ENCODE assay signal across 12 cellular contexts in genomic region chr15:51782357-51782896, GRCh38. TPM values are rescaled to one million over a fixed set of nuclear protein-coding genes. Genes with fewer than 3 reads are reported as not detected.
DNase-seq lines count a peak whose midpoint lies in the region; ATAC-seq and TF ChIP-seq lines count a peak whose summit lies in the region.
"Had no signal": no experiment of that assay in that cellular context is flagged by ENCODE, and none has a peak within 500 bp of the region (broad histone marks: within the 10 kb centered on the region; RNA-seq: fewer than 3 reads in every experiment).

No MANE protein-coding gene starts in this region.

- peak; percentile 36; the same call in 2 of the 3 replicates for TF ChIP-seq CTCF in GM12872 (IDR thresholded peaks at IDR 0.05; ENCODE audit: insufficient read depth, low read depth, low read length)
- TF ChIP-seq CTCF in LNCaP clone FGC (IDR thresholded peaks at IDR 0.05; ENCODE audit: control insufficient read depth, extremely low read depth, insufficient read depth): peak; percentile 38; the same call in 1 of the 2 replicates
- peak; percentile 35 for TF ChIP-seq CTCF in astrocyte of the spinal cord (IDR thresholded peaks at IDR 0.05; ENCODE audit: low read depth, low read length)
- TF ChIP-seq CTCF in lower lobe of right lung (IDR thresholded peaks at IDR 0.05): peak; percentile 38

- DNase-seq in LNCaP clone FGC (ENCODE audit: low read depth): no peak
- DNase-seq in astrocyte of the spinal cord (ENCODE audit: low read depth, low spot score): no peak
- no peak for DNase-seq in lower lobe of right lung
- DNase-seq in A172 (ENCODE audit: low spot score): no peak
- DNase-seq in SKM-1 (lab: John Stamatoyannopoulos, UW; ENCODE audit: unreplicated experiment): no peak
- DNase-seq in NCI-H2107 treated with DMSO at 0.1 percent for 48 hours (lab: John Stamatoyannopoulos, UW; ENCODE audit: unreplicated experiment): no peak
- DNase-seq: activated CD8-positive, alpha-beta memory T cell treated with anti-CD3 and anti-CD28 coated beads, Interleukin-2, amount 50 U/mL, for 48 hours; left cardiac atrium had no signal

- peaks cover 35% of the 10 kb centered on the region for H3K36me3 ChIP-seq in lower lobe of right lung
- H3K36me3 ChIP-seq: SJSA1 had no signal

- in situ Hi-C loops in astrocyte of the spinal cord (cut with HindIII; ENCODE audit: low sequenced_read_pairs): no loop called here

- H3K27me3 ChIP-seq in lower lobe of right lung (ENCODE audit: low read depth): no peaks in the 10 kb centered on the region
- H3K27me3 ChIP-seq: SJSA1 had no signal

- no peaks in the 10 kb centered on the region for H3K9me3 ChIP-seq in lower lobe of right lung
- H3K9me3 ChIP-seq: SJSA1 had no signal

- ATAC-seq in lower lobe of right lung: peak in 1 of 2 donors; percentile 55
- ATAC-seq in GM19324 (IDR thresholded peaks at IDR 0.05; ENCODE audit: low FRiP score, unreplicated experiment): no peak
- ATAC-seq: left cardiac atrium had no signal

- no peaks in the 10 kb centered on the region for H3K4me1 ChIP-seq in lower lobe of right lung

- intact Hi-C loops in lower lobe of right lung (cut with DNase I): no loop called here

- no peak overlapping the region for H3K4me3 ChIP-seq in LNCaP clone FGC (ENCODE audit: low read depth, low read length)
- no peak overlapping the region for H3K4me3 ChIP-seq in astrocyte of the spinal cord (ENCODE audit: low read depth, low read length)
- H3K4me3 ChIP-seq in lower lobe of right lung: no peak overlapping the region
- H3K4me3 ChIP-seq: SJSA1, smooth muscle cell had no signal

- no peak overlapping the region for H3K27ac ChIP-seq in lower lobe of right lung
- H3K27ac ChIP-seq: SJSA1 had no signal

RNA-seq across cellular contexts. Expression of gene TMOD2, which starts 31.0 kb away (rescaled TPM):
- total RNA-seq in lower lobe of right lung: 14.7 TPM
- 7.0 and 7.9 TPM in 2 replicates for total RNA-seq in A172 (2014; rRNA removed; shearing (Covaris generic))

RNA-seq across cellular contexts. Expression of gene LYSMD2, which starts 45.0 kb away (rescaled TPM):
- 22.2 TPM for total RNA-seq in lower lobe of right lung
- total RNA-seq in A172 (2014; rRNA removed; shearing (Covaris generic)): 25.9 and 27.3 TPM in 2 replicates

RNA-seq across cellular contexts. Expression of gene TMOD3, which starts 47.0 kb away (rescaled TPM):
- total RNA-seq in lower lobe of right lung: 73.7 TPM
- 46.5 and 54.7 TPM in 2 replicates for total RNA-seq in A172 (2014; rRNA removed; shearing (Covaris generic))
